ENCODE assay signal across 14 cellular contexts in the genomic region with DNA sequence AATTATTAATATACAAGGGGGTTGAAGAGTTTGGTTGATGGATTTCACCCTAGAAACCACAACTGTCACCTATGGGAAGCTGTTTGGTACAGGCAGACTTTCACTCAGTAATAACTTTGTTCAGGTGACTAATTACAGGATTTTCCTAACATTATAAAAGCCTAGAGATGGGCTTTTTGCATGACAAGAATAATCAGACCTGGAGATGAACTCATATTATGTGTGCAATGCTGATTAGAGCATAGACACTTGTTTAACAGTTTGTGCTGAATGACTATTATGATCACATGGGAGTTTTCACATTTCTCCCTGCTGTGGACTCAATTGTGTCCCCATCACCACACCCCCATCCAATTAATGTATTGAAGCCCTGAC.
DNase-seq lines count a peak whose midpoint lies in the region; ATAC-seq and TF ChIP-seq lines count a peak whose summit lies in the region.
"Had no signal": no experiment of that assay in that cellular context is flagged by ENCODE, and none has a peak within 500 bp of the region (broad histone marks: within the 10 kb centered on the region; RNA-seq: fewer than 3 reads in every experiment).

No MANE protein-coding gene starts in this region.

- H3K4me3 ChIP-seq in heart left ventricle (no peak overlapping the region), HAP-1 (no peak overlapping the region)
- H3K4me3 ChIP-seq: colonic mucosa, PC-9 had no signal

- H3K36me3 ChIP-seq in heart left ventricle (no peaks in the 10 kb centered on the region), HAP-1 (replicated peaks) (no peaks in the 10 kb centered on the region)
- H3K36me3 ChIP-seq: colonic mucosa had no signal

- no peak overlapping the region for H3K27ac ChIP-seq in heart left ventricle
- H3K27ac ChIP-seq: colonic mucosa, PC-9 had no signal

- peak; percentile 19 for ATAC-seq in GM18499 (IDR thresholded peaks at IDR 0.05; ENCODE audit: insufficient read depth, unreplicated experiment)
- ATAC-seq in GM19438 (IDR thresholded peaks at IDR 0.05; ENCODE audit: low read depth, unreplicated experiment) = peak; percentile 19
- ATAC-seq in HG02852 (IDR thresholded peaks at IDR 0.05; ENCODE audit: unreplicated experiment) = peak; percentile 44
- ATAC-seq in HG03469 (IDR thresholded peaks at IDR 0.05; ENCODE audit: unreplicated experiment) = peak; percentile 26
- no peak for ATAC-seq in heart left ventricle
- ATAC-seq: left ventricle myocardium superior, T-helper 17 cell had no signal

- DNase-seq in heart left ventricle (no peak), HAP-1 (ENCODE audit: low spot score in 2 of 2) (no peak), NCI-H510A (lab: John Stamatoyannopoulos, UW) (no peak)
- no peak for DNase-seq in stimulated activated CD4-positive, alpha-beta T cell treated with anti-CD3 and anti-CD28 coated beads, Interleukin-4, amount 100 ng/mL, for 1 hour
- DNase-seq: colonic mucosa; left ventricle myocardium superior; NCI-H1930; PC-9; stimulated activated CD4-positive, alpha-beta T cell treated with anti-CD3 and anti-CD28 coated beads, Interleukin-12 subunit alpha, Interleukin-12 subunit beta, amount 100 ng/mL, for 4 hours; T-helper 17 cell had no signal

- H3K9me3 ChIP-seq in heart left ventricle = no peaks in the 10 kb centered on the region
- H3K9me3 ChIP-seq in HAP-1 = no peaks in the 10 kb centered on the region
- H3K9me3 ChIP-seq: colonic mucosa had no signal

- H3K27me3 ChIP-seq in heart left ventricle = no peaks in the 10 kb centered on the region
- no peaks in the 10 kb centered on the region for H3K27me3 ChIP-seq in HAP-1 (ENCODE audit: low read depth)
- H3K27me3 ChIP-seq: colonic mucosa had no signal

- H3K4me1 ChIP-seq in heart left ventricle (peaks cover 0 to 4% (median 0%) of the 10 kb centered on the region in 12 donors), HAP-1 (no peaks in the 10 kb centered on the region)
- H3K4me1 ChIP-seq: colonic mucosa had no signal

- intact Hi-C loops in heart left ventricle (cut with DNase I) = no loop called here

- in situ Hi-C loops in HAP-1 (cut with MboI; ENCODE audit: low sequenced_read_pairs) = no loop called here

- TF ChIP-seq POLR2A in heart left ventricle (IDR thresholded peaks at IDR 0.05) = no peak

- TF ChIP-seq CTCF in heart left ventricle (IDR thresholded peaks at IDR 0.05) = no peak

Comparison
In these comparisons a context has a peak if more than half of its experiments do, and no peak if none do; other contexts are left out.
1. ATAC-seq: peak in GM18499 (single experiment), GM19438 (single experiment), HG02852 (single experiment) and HG03469 (single experiment); none in heart left ventricle (0 of 4).